ENCODE assay signal across 28 cellular contexts in the genomic region with DNA sequence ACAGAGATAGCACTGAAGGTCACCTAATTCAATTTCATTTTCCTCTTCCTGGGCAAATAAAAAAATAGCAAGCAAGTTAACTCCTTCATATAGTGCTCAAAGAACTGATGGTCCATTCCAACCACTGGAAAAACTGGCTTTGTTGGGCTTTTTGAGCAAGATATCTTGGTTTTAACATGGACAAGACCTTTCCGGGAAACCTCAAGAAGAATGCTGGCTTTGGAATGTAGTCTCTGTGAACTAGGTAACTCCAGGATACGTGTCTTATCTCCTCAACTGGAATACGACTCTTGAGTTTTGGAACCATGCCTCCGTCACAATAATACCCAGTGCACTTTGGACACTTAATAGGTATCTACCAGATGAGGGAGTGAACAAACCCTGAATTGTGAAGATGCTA. TPM values are rescaled to one million over a fixed set of nuclear protein-coding genes. Genes with fewer than 3 reads are reported as not detected.
A peak's percentile ranks its signal among the peaks of the same experiment; 100 is the strongest.
DNase-seq lines count a peak whose midpoint lies in the region; TF ChIP-seq lines count a peak whose summit lies in the region.
"Had no signal": no experiment of that assay in that cellular context is flagged by ENCODE, and none has a peak within 500 bp of the region (broad histone marks: within the 10 kb centered on the region; RNA-seq: fewer than 3 reads in every experiment).

No MANE protein-coding gene starts in this region.

- H2BK120ac ChIP-seq in trophoblast cell (ENCODE audit: insufficient read depth, low read length, poor library complexity) (no peak overlapping the region), H9 (ENCODE audit: low read depth, low read length, poor library complexity, severe bottlenecking) (no peak overlapping the region)

- H3K9ac ChIP-seq in trophoblast cell (ENCODE audit: low read length), result no peak overlapping the region
- no peak overlapping the region for H3K9ac ChIP-seq in H9 (ENCODE audit: extremely low read depth, insufficient read length, low read length)
- H3K9ac ChIP-seq: BLaER1; BLaER1 treated with 17β-estradiol and CSF1 and Interleukin-3, amounts not matched to agents 10 nM and 100 nM had no signal

- no peaks in the 10 kb centered on the region for H3K4me1 Mint-ChIP-seq in H9
- H3K4me1 Mint-ChIP-seq: B cell; CD14-positive monocyte; CD4-positive, alpha-beta memory T cell; CD4-positive, CD25-positive, alpha-beta regulatory T cell; CD8-positive, alpha-beta memory T cell had no signal

- H3K23me2 ChIP-seq in H9 (ENCODE audit: insufficient read length, low read depth, low read length, poor library complexity, severe bottlenecking), result no peaks in the 10 kb centered on the region

- no peak for TF ChIP-seq CTCF in H9 (conservative IDR thresholded peaks at IDR 0.05)

- H4K20me1 ChIP-seq in H9 (ENCODE audit: control insufficient read depth, insufficient read depth, insufficient read length), result no peaks in the 10 kb centered on the region
- H4K20me1 ChIP-seq: BLaER1; BLaER1 treated with 17β-estradiol and CSF1 and Interleukin-3, amounts not matched to agents 10 nM and 100 nM had no signal

- H3K36me3 ChIP-seq in trophoblast cell (ENCODE audit: control insufficient read depth in 1 of 2, insufficient read depth in 2 of 2, low read length in 2 of 2), result no peaks in the 10 kb centered on the region
- H3K36me3 ChIP-seq: BE2C; BLaER1; BLaER1 treated with 17β-estradiol and CSF1 and Interleukin-3, amounts not matched to agents 10 nM and 100 nM had no signal

- no peaks in the 10 kb centered on the region for H3K9me3 Mint-ChIP-seq in H9
- H3K9me3 Mint-ChIP-seq: CD4-positive, alpha-beta memory T cell; CD4-positive, alpha-beta T cell; CD8-positive, alpha-beta memory T cell; CD8-positive, alpha-beta T cell had no signal

- no peak overlapping the region for H3K14ac ChIP-seq in trophoblast cell (ENCODE audit: low read length)
- no peak overlapping the region for H3K14ac ChIP-seq in H9 (ENCODE audit: insufficient read depth, low read length)

- H2AFZ ChIP-seq in trophoblast cell (ENCODE audit: insufficient read depth, low read length, poor library complexity) (no peak overlapping the region), H9 (ENCODE audit: low read length) (no peak overlapping the region)

- H4K91ac ChIP-seq in trophoblast cell (ENCODE audit: low read depth, low read length), result no peak overlapping the region
- H4K91ac ChIP-seq in H9 (ENCODE audit: insufficient read length, low read depth, low read length), result no peak overlapping the region

- no peak overlapping the region for H3K4me3 ChIP-seq in trophoblast cell (ENCODE audit: low read depth, low read length)
- H3K4me3 ChIP-seq: A549; BLaER1; BLaER1 treated with 17β-estradiol and CSF1 and Interleukin-3, amounts not matched to agents 10 nM and 100 nM had no signal

- H3K79me1 ChIP-seq in trophoblast cell (ENCODE audit: low read length) (peaks cover 4% of the 10 kb centered on the region), H9 (ENCODE audit: insufficient read depth, low read depth, low read length, poor library complexity, severe bottlenecking) (no peaks in the 10 kb centered on the region)

- H2AK5ac ChIP-seq in trophoblast cell (ENCODE audit: low read length) (no peak overlapping the region), H9 (ENCODE audit: insufficient read length, low read length) (no peak overlapping the region)

- no peak overlapping the region for H4K12ac ChIP-seq in trophoblast cell (ENCODE audit: low read depth, low read length)

- H3K18ac ChIP-seq in trophoblast cell (ENCODE audit: low read length) (no peak overlapping the region), H9 (ENCODE audit: insufficient read length, low read depth, low read length) (no peak overlapping the region)

- H3K27me3 Mint-ChIP-seq in H9 (ENCODE audit: low read depth), result peaks cover 9% of the 10 kb centered on the region

- H2BK15ac ChIP-seq in H9 (ENCODE audit: low read depth, low read length), result no peak overlapping the region

- H3K27me3 ChIP-seq in trophoblast cell (ENCODE audit: insufficient read depth, low read length) (no peaks in the 10 kb centered on the region), H9 (ENCODE audit: insufficient read depth, low read length) (no peaks in the 10 kb centered on the region)
- H3K27me3 ChIP-seq: BE2C; BLaER1; BLaER1 treated with 17β-estradiol and CSF1 and Interleukin-3, amounts not matched to agents 10 nM and 100 nM had no signal

- H3K36me3 Mint-ChIP-seq in H9 (ENCODE audit: insufficient read depth in 1 of 3, low read depth in 3 of 3), result no peaks in the 10 kb centered on the region
- H3K36me3 Mint-ChIP-seq: CD14-positive monocyte; CD4-positive, alpha-beta memory T cell; CD4-positive, CD25-positive, alpha-beta regulatory T cell; CD8-positive, alpha-beta memory T cell; CD8-positive, alpha-beta T cell had no signal

- no peak overlapping the region for H3T11ph ChIP-seq in H9 (ENCODE audit: low read length)

- no CpG with 5 or more reads among the region's 4 CpGs for WGBS in trophoblast cell (ENCODE audit: extremely low coverage, insufficient coverage, insufficient read length)
- no CpG with 5 or more reads among the region's 4 CpGs for WGBS in H9 (ENCODE audit: extremely low coverage, insufficient read length, low lambda C conversion rate)

- H3K4me1 ChIP-seq in trophoblast cell (ENCODE audit: control insufficient read depth in 1 of 2, insufficient read depth in 2 of 2, low read length in 2 of 2), result no peaks in the 10 kb centered on the region
- H3K4me1 ChIP-seq in H9 (ENCODE audit: insufficient read depth, low read length), result no peaks in the 10 kb centered on the region
- H3K4me1 ChIP-seq: A549; BE2C; BLaER1; BLaER1 treated with 17β-estradiol and CSF1 and Interleukin-3, amounts not matched to agents 10 nM and 100 nM had no signal

- H3K4me3 Mint-ChIP-seq in H9, result no peak overlapping the region
- H3K4me3 Mint-ChIP-seq: B cell; CD14-positive monocyte; CD4-positive, alpha-beta memory T cell; CD4-positive, alpha-beta T cell; CD4-positive, CD25-positive, alpha-beta regulatory T cell; CD8-positive, alpha-beta memory T cell; CD8-positive, alpha-beta T cell had no signal

- no peak overlapping the region for H2BK5ac ChIP-seq in trophoblast cell (ENCODE audit: low read depth, low read length, poor library complexity)
- H2BK5ac ChIP-seq in H9 (ENCODE audit: insufficient read length, low read length), result no peak overlapping the region

- H2BK12ac ChIP-seq in trophoblast cell (ENCODE audit: low read length), result no peak overlapping the region
- no peak overlapping the region for H2BK12ac ChIP-seq in H9 (ENCODE audit: insufficient read length, low read depth, low read length)

- H3K9me3 ChIP-seq in trophoblast cell (ENCODE audit: insufficient read depth, low read depth, low read length) (no peaks in the 10 kb centered on the region), H9 (ENCODE audit: control insufficient read depth, low read depth, low read length) (no peaks in the 10 kb centered on the region)
- H3K9me3 ChIP-seq: A549; BE2C; BLaER1; BLaER1 treated with 17β-estradiol and CSF1 and Interleukin-3, amounts not matched to agents 10 nM and 100 nM; Caco-2 had no signal

- no peaks in the 10 kb centered on the region for H3K79me2 ChIP-seq in trophoblast cell (ENCODE audit: control insufficient read depth, insufficient read depth, low read length, poor library complexity)
- no peaks in the 10 kb centered on the region for H3K79me2 ChIP-seq in H9 (ENCODE audit: insufficient read depth, low read length)

- DNase-seq in trophoblast cell (peak; percentile 64 to 92), H9 (no peak)
- DNase-seq: 8988T; ACHN; AML-193; BE2C; C1 segment of cervical spinal cord; Caco-2; Calu3; CD4-positive, alpha-beta memory T cell; CD4-positive, alpha-beta T cell; CD4-positive, CD25-positive, alpha-beta regulatory T cell; CD8-positive, alpha-beta memory T cell; CD8-positive, alpha-beta T cell; COR-L47; DMS 273 treated with DMSO at 0.1 percent for 48 hours; DMS153; DMS79; DMS79 treated with DMSO at 0.1 percent for 48 hours; DND-41; EL had no signal

- peak overlapping the region; percentile 17 for H3K27ac ChIP-seq in trophoblast cell (ENCODE audit: low read depth, low read length)
- no peak overlapping the region for H3K27ac ChIP-seq in H9 (ENCODE audit: insufficient read length, low read depth, low read length)
- H3K27ac ChIP-seq: 22Rv1; A549; BLaER1; BLaER1 treated with 17β-estradiol and CSF1 and Interleukin-3, amounts not matched to agents 10 nM and 100 nM; C4-2B had no signal

- no peak overlapping the region for H3K4me2 ChIP-seq in trophoblast cell (ENCODE audit: low read length)
- H3K4me2 ChIP-seq in H9 (ENCODE audit: insufficient read depth, insufficient read length, low read length), result no peak overlapping the region
- H3K4me2 ChIP-seq: A549; BLaER1; BLaER1 treated with 17β-estradiol and CSF1 and Interleukin-3, amounts not matched to agents 10 nM and 100 nM had no signal

- no peak overlapping the region for H3K56ac ChIP-seq in H9 (ENCODE audit: insufficient read length, low read depth, low read length)

- no peak overlapping the region for H4K8ac ChIP-seq in trophoblast cell (ENCODE audit: low read depth, low read length)
- no peak overlapping the region for H4K8ac ChIP-seq in H9 (replicated peaks; ENCODE audit: insufficient read length, low read depth, low read length)

- no peak overlapping the region for H3K4ac ChIP-seq in trophoblast cell (ENCODE audit: low read depth, low read length)
- H3K4ac ChIP-seq in H9 (ENCODE audit: low read depth, low read length), result no peak overlapping the region

- no peak overlapping the region for H2BK20ac ChIP-seq in H9 (ENCODE audit: low read depth, low read length, poor library complexity, severe bottlenecking)

- H3K27ac Mint-ChIP-seq in H9, result no peak overlapping the region
- H3K27ac Mint-ChIP-seq: B cell; CD14-positive monocyte; CD4-positive, alpha-beta memory T cell; CD4-positive, alpha-beta T cell; CD4-positive, CD25-positive, alpha-beta regulatory T cell; CD8-positive, alpha-beta memory T cell; CD8-positive, alpha-beta T cell had no signal

- no peak overlapping the region for H3K23ac ChIP-seq in trophoblast cell (ENCODE audit: low read length)
- no peak overlapping the region for H3K23ac ChIP-seq in H9 (ENCODE audit: insufficient read length, low read depth, low read length)

- H4K5ac ChIP-seq in H9 (ENCODE audit: insufficient read length, low read depth, low read length), result no peak overlapping the region

RNA-seq across cellular contexts. Expression of gene CRBN, which starts 36.9 kb away (rescaled TPM):
- 20.4 and 20.7 TPM in 2 replicates for polyA plus RNA-seq in trophoblast cell (2013)
- 36.9 and 40.2 TPM in 2 replicates for total RNA-seq in H9 (2021)
